23 cellular contexts compared by ENCODE assay signal in the genomic region with DNA sequence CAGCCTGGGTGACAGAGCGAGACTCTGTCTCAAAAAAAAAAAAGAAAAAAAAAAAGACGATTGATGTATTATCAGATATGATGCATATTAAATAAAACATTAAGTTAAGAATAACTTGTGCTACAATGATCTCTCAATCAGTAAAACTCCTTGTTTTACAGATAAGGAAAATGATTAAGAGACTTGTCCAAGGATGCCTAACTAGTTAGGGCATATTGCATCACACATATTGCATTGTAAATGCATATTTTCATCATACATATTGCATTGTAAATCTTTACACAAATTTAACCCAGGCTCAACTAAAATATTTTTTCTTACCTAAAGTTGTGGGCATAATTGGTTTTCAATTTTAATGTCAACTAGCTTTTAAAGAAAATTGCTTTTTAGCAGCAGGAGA. TPM values are rescaled to one million over a fixed set of nuclear protein-coding genes. Genes with fewer than 3 reads are reported as not detected.
DNase-seq lines count a peak whose midpoint lies in the region; ATAC-seq, FAIRE-seq and TF ChIP-seq lines count a peak whose summit lies in the region.
"Had no signal": no experiment of that assay in that cellular context is flagged by ENCODE, and none has a peak within 500 bp of the region (broad histone marks: within the 10 kb centered on the region; RNA-seq: fewer than 3 reads in every experiment).

No MANE protein-coding gene starts in this region.

- H2AFZ ChIP-seq in HepG2 (ENCODE audit: low read length) = no peak overlapping the region

- H3K9me3 ChIP-seq in HepG2 (ENCODE audit: low read length) (no peaks in the 10 kb centered on the region), right lobe of liver (no peaks in the 10 kb centered on the region)
- H3K9me3 ChIP-seq: BLaER1, Caco-2 had no signal

- TF ChIP-seq RAD21 in HepG2 (CRISPR knock-in tag; IDR thresholded peaks at IDR 0.05) = no peak

- H3K27ac ChIP-seq in HepG2 (ENCODE audit: extremely low read length, insufficient read depth, low read length) (no peak overlapping the region), right lobe of liver (no peak overlapping the region)
- H3K27ac ChIP-seq: 22Rv1, BLaER1, C4-2B had no signal

- H3K4me1 ChIP-seq in HepG2 (ENCODE audit: insufficient read depth, low read length) (peaks cover 31% of the 10 kb centered on the region), right lobe of liver (peaks cover 0 to 15% (median 7%) of the 10 kb centered on the region in 4 donors)
- H3K4me1 ChIP-seq: BLaER1 had no signal

- POLR2A ChIA-PET in HepG2 (lab: Yijun Ruan, JAX) (interaction anchor here (1.3 kb wide), 1 partner anchor 31 kb away, joined by 3 read pairs; no protein-coding TSS in a partner anchor), T-cell (lab: Charles Lee) (no interaction called here)

- in situ Hi-C loops in HepG2 (cut with HindIII; ENCODE audit: extremely low pct_ligation_motif_present, low pct_unique_long_range_greater_than_20kb) = no loop called here

- H3K27ac Mint-ChIP-seq in T-cell = no peak overlapping the region
- H3K27ac Mint-ChIP-seq: B cell; CD4-positive, CD25-positive, alpha-beta regulatory T cell; CD8-positive, alpha-beta T cell had no signal

- BruUV-seq in HepG2 (replicated peaks; lab: Mats Ljungman, UMichigan) = no TSS peak

- TF ChIP-seq EP300 in HepG2 (IDR thresholded peaks at IDR 0.05; ENCODE audit: low read depth in 2 of 2, low read length in 2 of 2) (no peak), HepG2 (CRISPR knock-in tag; IDR thresholded peaks at IDR 0.05; ENCODE audit: borderline replicate concordance) (no peak)

- H3K9me3 Mint-ChIP-seq in T-cell = no peaks in the 10 kb centered on the region
- H3K9me3 Mint-ChIP-seq: CD4-positive, CD25-positive, alpha-beta regulatory T cell; CD8-positive, alpha-beta T cell had no signal

- H3K9ac ChIP-seq in HepG2 (ENCODE audit: insufficient read depth, low read depth, low read length) = no peak overlapping the region
- H3K9ac ChIP-seq: BLaER1 had no signal

- no peak for ATAC-seq in HepG2
- ATAC-seq in right lobe of liver = no peak
- no peak for ATAC-seq in T-cell (replicated peaks in 1 of 4)
- ATAC-seq: CD8-positive, alpha-beta T cell; GM12878 had no signal

- H3K36me3 Mint-ChIP-seq in T-cell = peaks cover 36% of the 10 kb centered on the region

- no peak for TF ChIP-seq CTCF in HepG2 (CRISPR knock-in tag; IDR thresholded peaks at IDR 0.05)
- TF ChIP-seq CTCF in right lobe of liver (IDR thresholded peaks at IDR 0.05) = no peak
- no peak for TF ChIP-seq CTCF in bronchial epithelial cell (IDR thresholded peaks at IDR 0.05; ENCODE audit: insufficient read depth, low read length, severe bottlenecking)
- TF ChIP-seq CTCF in fibroblast of the aortic adventitia (IDR thresholded peaks at IDR 0.05; ENCODE audit: insufficient read depth, low read length) = no peak
- TF ChIP-seq CTCF in GM20000 (IDR thresholded peaks at IDR 0.05; ENCODE audit: extremely low read depth, missing control alignments) = no peak

- 94% methylated on average over 2 of the region's 2 CpGs for WGBS in HepG2 (ENCODE audit: low lambda C conversion rate)
- 88% methylated on average over 2 of the region's 2 CpGs for WGBS in right lobe of liver (ENCODE audit: insufficient coverage, low coverage, low lambda C conversion rate, missing lambda C conversion rate)

- H3K4me1 Mint-ChIP-seq in T-cell = peaks cover 2 to 12% (median 4%) of the 10 kb centered on the region in 3 donors
- H3K4me1 Mint-ChIP-seq: B cell had no signal

- intact Hi-C loops in HepG2 (cut with micrococcal nuclease; ENCODE audit: unreplicated experiment) = no loop called here
- intact Hi-C loops in right lobe of liver (cut with DNase I) = no loop called here

- H3K4me3 Mint-ChIP-seq in T-cell = no peak overlapping the region
- H3K4me3 Mint-ChIP-seq: B cell; CD4-positive, CD25-positive, alpha-beta regulatory T cell; CD8-positive, alpha-beta T cell had no signal

- no peak overlapping the region for H3K4me3 ChIP-seq in HepG2 (replicated peaks in 1 of 3; ENCODE audit: insufficient read depth in 1 of 3, low read depth in 2 of 3, low read length in 3 of 3)
- H3K4me3 ChIP-seq in right lobe of liver = no peak overlapping the region
- no peak overlapping the region for H3K4me3 ChIP-seq in bronchial epithelial cell (ENCODE audit: low read depth, low read length)
- H3K4me3 ChIP-seq in fibroblast of the aortic adventitia (ENCODE audit: low read depth, low read length) = no peak overlapping the region
- H3K4me3 ChIP-seq: BLaER1, GM12878 had no signal

- H4K20me1 ChIP-seq in HepG2 (ENCODE audit: insufficient read depth, low read length) = no peaks in the 10 kb centered on the region
- H4K20me1 ChIP-seq: BLaER1 had no signal

- peaks cover 47% of the 10 kb centered on the region for H3K79me2 ChIP-seq in HepG2 (ENCODE audit: insufficient read depth, low read length)

- no peaks in the 10 kb centered on the region for H3K27me3 Mint-ChIP-seq in T-cell
- H3K27me3 Mint-ChIP-seq: B cell; CD4-positive, CD25-positive, alpha-beta regulatory T cell had no signal

- no peak for TF ChIP-seq POLR2A in HepG2 (IDR thresholded peaks at IDR 0.05; ENCODE audit: insufficient read depth in 1 of 2, low read depth in 2 of 2, low read length in 2 of 2)
- TF ChIP-seq POLR2A in right lobe of liver (IDR thresholded peaks at IDR 0.05) = no peak

- DNase-seq in HepG2 (ENCODE audit: low spot score) = no peak
- DNase-seq in right lobe of liver = no peak
- peak; percentile 10 for DNase-seq in bronchial epithelial cell (ENCODE audit: low read depth)
- peak; percentile 19 for DNase-seq in fibroblast of the aortic adventitia (ENCODE audit: low read depth)
- no peak for DNase-seq in amniotic stem cell (lab: John Stamatoyannopoulos, UW)
- no peak for DNase-seq in GM20000 (ENCODE audit: low spot score)
- no peak for DNase-seq in T-cell
- DNase-seq: Caco-2; CD4-positive, CD25-positive, alpha-beta regulatory T cell; CD8-positive, alpha-beta T cell; DMS 273 treated with DMSO at 0.1 percent for 48 hours; DMS79; EL; GDM1; H7; HCEC 1CT had no signal

- no peak overlapping the region for H3K4me2 ChIP-seq in HepG2 (ENCODE audit: low read depth, low read length)
- H3K4me2 ChIP-seq: BLaER1 had no signal

- H3K36me3 ChIP-seq in HepG2 (replicated peaks in 1 of 2; ENCODE audit: control insufficient read depth in 1 of 2, insufficient read depth in 2 of 2, low read length in 2 of 2) (peaks cover 9 to 33% of the 10 kb centered on the region in 2 experiments), right lobe of liver (peaks cover 0 to 14% (median 3%) of the 10 kb centered on the region in 4 donors), bronchial epithelial cell (ENCODE audit: control insufficient read depth, insufficient read depth, low read length) (peaks cover 1% of the 10 kb centered on the region)

- CTCF ChIA-PET in HepG2 (lab: Yijun Ruan, JAX; ENCODE audit: low intra/inter-chr PET ratio, low total read pairs) (no interaction called here), T-cell (lab: Charles Lee) (no interaction called here)

- H3K27me3 ChIP-seq in HepG2 (ENCODE audit: control insufficient read depth in 1 of 2, insufficient read depth in 2 of 2, low read length in 2 of 2) (no peaks in the 10 kb centered on the region), right lobe of liver (no peaks in the 10 kb centered on the region), bronchial epithelial cell (ENCODE audit: control insufficient read depth, insufficient read depth, low read length) (no peaks in the 10 kb centered on the region)
- H3K27me3 ChIP-seq: BLaER1 had no signal

- FAIRE-seq in HepG2 (lab: Jason Lieb, UNC) (no peak), bronchial epithelial cell (lab: Jason Lieb, UNC) (no peak)
- FAIRE-seq: A204.1, GM12878, H1 had no signal

RNA-seq across cellular contexts. Expression of a gene that starts 26.3 kb away (rescaled TPM):
- total RNA-seq in HepG2 (2016; rRNA removed; fragmentation: Illumina TruSeq; extraction: Trizol) (44.3 and 51.0 TPM in 2 replicates), right lobe of liver (10 to 100 TPM; 15.1 to 20.1 (median 16.8) TPM), bronchial epithelial cell (16.3 and 26.1 TPM in 2 replicates), fibroblast of the aortic adventitia (ENCODE audit: low replicate concordance) (59.7 and 163 TPM in 2 replicates), T-cell (10 to 100 TPM; 43.5 to 49.9 (median 48.1) TPM)
- 51.6 and 59.0 TPM in 2 replicates for total RNA-seq in HepG2 (2016; cell fraction: cytosol; rRNA removed; fragmentation: Illumina TruSeq; extraction: Trizol; ENCODE audit: low read depth)
- 38.7 and 48.0 TPM in 2 replicates for total RNA-seq in HepG2 (2016; cell fraction: insoluble cytoplasmic fraction; rRNA removed; fragmentation: Illumina TruSeq; extraction: Trizol)
- 31.2 and 40.8 TPM in 2 replicates for total RNA-seq in HepG2 (2016; cell fraction: membrane; rRNA removed; fragmentation: Illumina TruSeq; extraction: Trizol)
- 170 and 177 TPM in 2 replicates for total RNA-seq in HepG2 (2016; cell fraction: nucleus; rRNA removed; fragmentation: Illumina TruSeq; extraction: Trizol)
- 55.7 and 62.4 TPM in 2 replicates for polyA plus RNA-seq in HepG2 (2011; rRNA removed)
- 20.1 and 25.7 TPM in 2 replicates for polyA plus RNA-seq in HepG2 (2011; cell fraction: cytosol; rRNA removed)
- 121 and 149 TPM in 2 replicates for polyA plus RNA-seq in HepG2 (2011; cell fraction: nucleus; rRNA removed)
- polyA plus RNA-seq in HepG2 (2012) = 24.7 and 32.0 TPM in 2 replicates
- polyA plus RNA-seq in HepG2 (2016; cell fraction: cytosol; fragmentation: Illumina TruSeq; extraction: Trizol; ENCODE audit: low read depth) = 1.9 and 2.8 TPM in 2 replicates
- polyA plus RNA-seq in HepG2 (2016; cell fraction: insoluble cytoplasmic fraction; fragmentation: Illumina TruSeq; extraction: Trizol; ENCODE audit: low read depth) = 27.6 and 28.6 TPM in 2 replicates
- 6.4 and 6.6 TPM in 2 replicates for polyA plus RNA-seq in HepG2 (2016; cell fraction: membrane; fragmentation: Illumina TruSeq; extraction: Trizol; ENCODE audit: low read depth)
- 52.1 and 53.0 TPM in 2 replicates for polyA plus RNA-seq in HepG2 (2016; cell fraction: nucleus; fragmentation: Illumina TruSeq; extraction: Trizol; ENCODE audit: insufficient read depth, low read depth)
- 16.3 and 149 TPM in 2 replicates for polyA minus RNA-seq in HepG2 (2011; rRNA and poly(A)+ RNA removed; ENCODE audit: low replicate concordance)
- polyA minus RNA-seq in HepG2 (2011; cell fraction: cytosol; rRNA and poly(A)+ RNA removed) = 25.6 and 32.7 TPM in 2 replicates
- polyA minus RNA-seq in HepG2 (2011; cell fraction: nucleus; rRNA and poly(A)+ RNA removed) = 587 and 688 TPM in 2 replicates

RNA-seq across cellular contexts. Expression of a gene that starts 26.6 kb away (rescaled TPM):
- total RNA-seq in HepG2 (2016; rRNA removed; fragmentation: Illumina TruSeq; extraction: Trizol) = 82.9 and 116 TPM in 2 replicates
- 30.5 and 34.0 TPM in 2 replicates for total RNA-seq in HepG2 (2016; cell fraction: cytosol; rRNA removed; fragmentation: Illumina TruSeq; extraction: Trizol; ENCODE audit: low read depth)
- 83.6 and 117 TPM in 2 replicates for total RNA-seq in HepG2 (2016; cell fraction: insoluble cytoplasmic fraction; rRNA removed; fragmentation: Illumina TruSeq; extraction: Trizol)
- 39.0 and 40.1 TPM in 2 replicates for total RNA-seq in HepG2 (2016; cell fraction: membrane; rRNA removed; fragmentation: Illumina TruSeq; extraction: Trizol)
- 44.3 and 52.5 TPM in 2 replicates for total RNA-seq in HepG2 (2016; cell fraction: nucleus; rRNA removed; fragmentation: Illumina TruSeq; extraction: Trizol)
- polyA plus RNA-seq in HepG2 (2011; rRNA removed) = 19.6 and 28.6 TPM in 2 replicates
- polyA plus RNA-seq in HepG2 (2011; cell fraction: cytosol; rRNA removed) = 10.4 and 14.9 TPM in 2 replicates
- polyA plus RNA-seq in HepG2 (2011; cell fraction: nucleus; rRNA removed) = 14.5 and 20.1 TPM in 2 replicates
- polyA plus RNA-seq in HepG2 (2012) = 51.2 and 79.1 TPM in 2 replicates
- 20.3 and 22.2 TPM in 2 replicates for polyA plus RNA-seq in HepG2 (2016; cell fraction: cytosol; fragmentation: Illumina TruSeq; extraction: Trizol; ENCODE audit: low read depth)
- polyA plus RNA-seq in HepG2 (2016; cell fraction: insoluble cytoplasmic fraction; fragmentation: Illumina TruSeq; extraction: Trizol; ENCODE audit: low read depth) = 110 and 116 TPM in 2 replicates
- polyA plus RNA-seq in HepG2 (2016; cell fraction: membrane; fragmentation: Illumina TruSeq; extraction: Trizol; ENCODE audit: low read depth) = 23.9 and 29.0 TPM in 2 replicates
- 92.7 and 105 TPM in 2 replicates for polyA plus RNA-seq in HepG2 (2016; cell fraction: nucleus; fragmentation: Illumina TruSeq; extraction: Trizol; ENCODE audit: insufficient read depth, low read depth)
- 2.7 and 3.9 TPM in 2 replicates for polyA minus RNA-seq in HepG2 (2011; rRNA and poly(A)+ RNA removed; ENCODE audit: low replicate concordance)
- polyA minus RNA-seq in HepG2 (2011; cell fraction: cytosol; rRNA and poly(A)+ RNA removed) = 10.7 and 11.9 TPM in 2 replicates
- polyA minus RNA-seq in HepG2 (2011; cell fraction: nucleus; rRNA and poly(A)+ RNA removed) = 20.3 and 25.0 TPM in 2 replicates
- total RNA-seq in right lobe of liver = 10 to 100 TPM; 15.0 to 21.2 (median 16.7) TPM
- total RNA-seq in bronchial epithelial cell = 26.0 and 27.4 TPM in 2 replicates
- total RNA-seq in fibroblast of the aortic adventitia (ENCODE audit: low replicate concordance) = 29.9 and 30.7 TPM in 2 replicates
- total RNA-seq in T-cell = 10 to 100 TPM; 40.9 to 62.1 (median 45.5) TPM

Comparison
In these comparisons a context has a peak if more than half of its experiments do, and no peak if none do; other contexts are left out.
1. DNase-seq: peak in bronchial epithelial cell (single experiment) and fibroblast of the aortic adventitia (single experiment); none in HepG2 (single experiment), right lobe of liver (0 of 3), amniotic stem cell (single experiment), GM20000 (single experiment) and T-cell (0 of 34).